In genomic region chr1:244778356-244778755, GRCh38 we compare ENCODE assay signal across 1 cellular context.
TF ChIP-seq lines count a peak whose summit lies in the region.

No MANE protein-coding gene starts in this region.

TF ChIP-seq in HEK293, 187 proteins besides CTCF, POLR2A, EP300 and RAD21 (continued from another document):
- TF ChIP-seq, protein P1, sequence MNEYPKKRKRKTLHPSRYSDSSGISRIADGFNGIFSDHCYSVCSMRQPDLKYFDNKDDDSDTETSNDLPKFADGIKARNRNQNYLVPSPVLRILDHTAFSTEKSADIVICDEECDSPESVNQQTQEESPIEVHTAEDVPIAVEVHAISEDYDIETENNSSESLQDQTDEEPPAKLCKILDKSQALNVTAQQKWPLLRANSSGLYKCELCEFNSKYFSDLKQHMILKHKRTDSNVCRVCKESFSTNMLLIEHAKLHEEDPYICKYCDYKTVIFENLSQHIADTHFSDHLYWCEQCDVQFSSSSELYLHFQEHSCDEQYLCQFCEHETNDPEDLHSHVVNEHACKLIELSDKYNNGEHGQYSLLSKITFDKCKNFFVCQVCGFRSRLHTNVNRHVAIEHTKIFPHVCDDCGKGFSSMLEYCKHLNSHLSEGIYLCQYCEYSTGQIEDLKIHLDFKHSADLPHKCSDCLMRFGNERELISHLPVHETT (tag by site-specific recombination; IDR thresholded peaks at IDR 0.05), result peak; percentile 66; the same call in 1 of the 2 replicates
- TF ChIP-seq ZNF366 (tag by site-specific recombination; conservative IDR thresholded peaks at IDR 0.05) (peak; percentile 36; the same call in 1 of the 2 replicates), ZNF16 (tag by site-specific recombination; IDR thresholded peaks at IDR 0.05; ENCODE audit: low read depth) (no peak), ZNF629 (tag by site-specific recombination; IDR thresholded peaks at IDR 0.05) (no peak; the same call in 1 of the 2 replicates), BCL11A (tag by site-specific recombination; IDR thresholded peaks at IDR 0.05; ENCODE audit: low read depth) (no peak), ZXDB (tag by site-specific recombination; IDR thresholded peaks at IDR 0.05) (peak; percentile 38; the same call in 1 of the 2 replicates), ZNF248 (tag by site-specific recombination; IDR thresholded peaks at IDR 0.05) (no peak), ZNF146 (tag by site-specific recombination; IDR thresholded peaks at IDR 0.05) (no peak), KLF8 (tag by site-specific recombination; IDR thresholded peaks at IDR 0.05) (0 out of 2 replicates have a peak, but pooled peaks have one; percentile 15), PRDM6 (tag by site-specific recombination; IDR thresholded peaks at IDR 0.05) (peak; percentile 96), SP7 (tag by site-specific recombination; IDR thresholded peaks at IDR 0.05) (peak; percentile 52), HOXC10 (CRISPR knock-in tag; IDR thresholded peaks at IDR 0.05) (no peak)
TF ChIP-seq in HEK293: peak in this region for 10.
